In genomic region chr1:159889821-159890252, GRCh38 we compare ENCODE assay signal across 8 cellular contexts. TPM values are rescaled to one million over a fixed set of nuclear protein-coding genes. Genes with fewer than 3 reads are reported as not detected.
DNase-seq lines count a peak whose midpoint lies in the region; ATAC-seq and TF ChIP-seq lines count a peak whose summit lies in the region.

No MANE protein-coding gene starts in this region.

- no peaks in the 10 kb centered on the region for H3K27me3 ChIP-seq in muscle layer of colon (ENCODE audit: control insufficient read depth in 1 of 2, insufficient read depth in 2 of 2, low read length in 2 of 2)

- no peaks in the 10 kb centered on the region for H3K9me3 ChIP-seq in muscle layer of colon (ENCODE audit: low read length)

- ATAC-seq in GM18498 (IDR thresholded peaks at IDR 0.05; ENCODE audit: unreplicated experiment) (peak; percentile 89), HG02642 (IDR thresholded peaks at IDR 0.05; ENCODE audit: poor library complexity, unreplicated experiment) (peak; percentile 90)

- no peak overlapping the region for H3K9ac ChIP-seq in muscle layer of colon (ENCODE audit: low read length)

- DNase-seq in A172 (ENCODE audit: low spot score) (peak; percentile 100), NB4 (ENCODE audit: low read depth) (peak; percentile 91), chondrocyte (ENCODE audit: low spot score) (no peak), NCI-H2171 treated with DMSO at 0.1 percent for 48 hours (lab: John Stamatoyannopoulos, UW) (no peak)
- no peak for DNase-seq in activated naive CD4-positive, alpha-beta T cell treated with anti-CD3 and anti-CD28 coated beads, Interleukin-2, amount 50 U/mL, for 16 hours

- no peaks in the 10 kb centered on the region for H3K36me3 ChIP-seq in muscle layer of colon (ENCODE audit: insufficient read depth, low read length)

- no peak for TF ChIP-seq POLR2A in NB4 (IDR thresholded peaks at IDR 0.05; ENCODE audit: extremely low read depth, insufficient read length)

- no peaks in the 10 kb centered on the region for H3K9me3 Mint-ChIP-seq in chondrocyte (ENCODE audit: low read depth)

- H3K4me3 ChIP-seq in NB4 (ENCODE audit: low read depth, low read length) (no peak overlapping the region), muscle layer of colon (ENCODE audit: low read depth in 1 of 2, low read length in 2 of 2) (no peak overlapping the region)

- TF ChIP-seq CTCF in NB4 (IDR thresholded peaks at IDR 0.05; ENCODE audit: low read depth, low read length) (no peak), chondrocyte (IDR thresholded peaks at IDR 0.05) (no peak)

- H3K36me3 Mint-ChIP-seq in chondrocyte (ENCODE audit: low read depth) = no peaks in the 10 kb centered on the region

- no peak overlapping the region for H3K4me3 Mint-ChIP-seq in chondrocyte (ENCODE audit: unreplicated experiment)

- H3K4me1 Mint-ChIP-seq in chondrocyte (ENCODE audit: low read depth) = peaks cover 15% of the 10 kb centered on the region

- peak overlapping the region; percentile 26 for H3K27ac ChIP-seq in muscle layer of colon (ENCODE audit: low read depth, low read length)

- peaks cover 9% of the 10 kb centered on the region for H3K4me1 ChIP-seq in muscle layer of colon (ENCODE audit: insufficient read depth, low read length)

- no peaks in the 10 kb centered on the region for H3K27me3 Mint-ChIP-seq in chondrocyte (ENCODE audit: low read depth)

- H3K27ac Mint-ChIP-seq in chondrocyte (ENCODE audit: unreplicated experiment) = peak overlapping the region; percentile 68

RNA-seq across cellular contexts. Expression of gene CFAP45, which starts 10.1 kb away (rescaled TPM):
- 2.4 and 3.7 TPM in 2 replicates for total RNA-seq in A172 (2014; rRNA removed; shearing (Covaris generic))
- total RNA-seq in chondrocyte = 0.37 to 0.95 TPM (median 0.73 TPM) in 3 replicates

RNA-seq across cellular contexts. Expression of gene VSIG8, which starts 27.4 kb away (rescaled TPM):
- not detected in 2 replicates for total RNA-seq in A172 (2014; rRNA removed; shearing (Covaris generic))
- not detected in 3 replicates for total RNA-seq in chondrocyte

RNA-seq across cellular contexts. Expression of gene TAGLN2, which starts 35.5 kb away (rescaled TPM):
- 734 and 929 TPM in 2 replicates for total RNA-seq in A172 (2014; rRNA removed; shearing (Covaris generic))
- total RNA-seq in chondrocyte = 222 to 392 TPM (median 388 TPM) in 3 replicates

RNA-seq across cellular contexts. Expression of gene IGSF9, which starts 55.6 kb away (rescaled TPM):
- total RNA-seq in A172 (2014; rRNA removed; shearing (Covaris generic)) = 0.89 and 1.6 TPM in 2 replicates
- not detected in 3 replicates for total RNA-seq in chondrocyte

Comparison
In these comparisons a context has a peak if more than half of its experiments do, and no peak if none do; other contexts are left out.
1. DNase-seq: peak in A172 (single experiment) and NB4 (single experiment); none in chondrocyte (single experiment), activated naive CD4-positive, alpha-beta T cell treated with anti-CD3 and anti-CD28 coated beads, Interleukin-2, amount 50 U/mL, for 16 hours (single experiment) and NCI-H2171 treated with DMSO at 0.1 percent for 48 hours (single experiment).